18 cellular contexts compared by ENCODE assay signal in the genomic region with DNA sequence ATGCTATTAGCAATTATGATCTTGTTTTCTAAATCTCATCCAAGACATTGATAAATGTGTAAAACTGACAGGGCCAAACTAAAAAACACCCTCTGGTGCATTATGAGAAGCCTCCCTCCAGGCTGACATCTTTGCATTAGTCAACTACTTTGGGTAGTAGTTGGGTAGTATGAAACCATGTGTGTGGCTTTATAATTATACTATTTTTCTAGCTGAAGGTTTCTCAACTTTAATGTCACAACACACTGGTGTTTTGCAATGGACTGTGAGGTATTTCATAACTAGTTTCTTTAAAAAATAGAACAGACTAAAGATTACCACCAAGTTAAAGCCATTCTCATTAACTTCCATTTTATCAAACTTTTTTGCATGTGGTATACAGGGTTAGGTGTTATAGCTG.
A peak's percentile ranks its signal among the peaks of the same experiment; 100 is the strongest.
DNase-seq lines count a peak whose midpoint lies in the region; ATAC-seq and TF ChIP-seq lines count a peak whose summit lies in the region.
"Had no signal": no experiment of that assay in that cellular context is flagged by ENCODE, and none has a peak within 500 bp of the region (broad histone marks: within the 10 kb centered on the region; RNA-seq: fewer than 3 reads in every experiment).

No MANE protein-coding gene starts in this region.

- no peak for TF ChIP-seq EP300 in gastroesophageal sphincter (IDR thresholded peaks at IDR 0.05)

- POLR2A ChIA-PET in MCF 10A (lab: Yijun Ruan, JAX): interaction anchor here (0.5 to 1.2 kb wide), 5 partner anchors 9 to 243 kb away, joined by 3 to 5 read pairs (median 4); no protein-coding TSS in a partner anchor

- no peaks in the 10 kb centered on the region for H3K27me3 ChIP-seq in breast epithelium
- H3K27me3 ChIP-seq in gastroesophageal sphincter: no peaks in the 10 kb centered on the region
- H3K27me3 ChIP-seq: ovary had no signal

- H3K9me3 Mint-ChIP-seq in MCF 10A (ENCODE audit: unreplicated experiment): no peaks in the 10 kb centered on the region
- no peaks in the 10 kb centered on the region for H3K9me3 Mint-ChIP-seq in activated T-cell treated with anti-CD3 and anti-CD28 coated beads, Interleukin-2, amount 50 U/mL, for 72 hours
- H3K9me3 Mint-ChIP-seq: activated B cell treated with CpG ODN at 0.5 μM for 24 hours, HFFc6 had no signal

- H3K27me3 Mint-ChIP-seq in MCF 10A (ENCODE audit: insufficient read depth, unreplicated experiment): no peaks in the 10 kb centered on the region
- no peaks in the 10 kb centered on the region for H3K27me3 Mint-ChIP-seq in activated T-cell treated with anti-CD3 and anti-CD28 coated beads, Interleukin-2, amount 50 U/mL, for 72 hours (ENCODE audit: low read depth)

- no TSS peak for BruUV-seq in MCF 10A (replicated peaks; lab: Mats Ljungman, UMichigan)

- TF ChIP-seq POLR2A in breast epithelium (IDR thresholded peaks at IDR 0.05): no peak
- no peak for TF ChIP-seq POLR2A in gastroesophageal sphincter (IDR thresholded peaks at IDR 0.05)

- no peak overlapping the region for H3K4me3 ChIP-seq in breast epithelium
- no peak overlapping the region for H3K4me3 ChIP-seq in gastroesophageal sphincter
- H3K4me3 ChIP-seq: K562, mucosa of descending colon, ovary had no signal

- no peaks in the 10 kb centered on the region for H3K36me3 Mint-ChIP-seq in MCF 10A (ENCODE audit: insufficient read depth, unreplicated experiment)
- no peaks in the 10 kb centered on the region for H3K36me3 Mint-ChIP-seq in activated T-cell treated with anti-CD3 and anti-CD28 coated beads, Interleukin-2, amount 50 U/mL, for 72 hours (ENCODE audit: insufficient read depth in 2 of 2)

- no peak overlapping the region for H3K27ac Mint-ChIP-seq in MCF 10A (ENCODE audit: low read depth, unreplicated experiment)
- H3K27ac Mint-ChIP-seq in activated T-cell treated with anti-CD3 and anti-CD28 coated beads, Interleukin-2, amount 50 U/mL, for 72 hours: no peak overlapping the region
- H3K27ac Mint-ChIP-seq: activated B cell treated with CpG ODN at 0.5 μM for 24 hours; activated naive CD4-positive, alpha-beta T cell treated with anti-CD3 and anti-CD28 coated beads for 36 hours; HFFc6 had no signal

- intact Hi-C loops in MCF 10A (cut with micrococcal nuclease): no loop called here
- intact Hi-C loops in breast epithelium (cut with DNase I; ENCODE audit: low total_unique reads): no loop called here

- TF ChIP-seq CTCF in MCF 10A (IDR thresholded peaks at IDR 0.05; ENCODE audit: unreplicated experiment) (no peak), breast epithelium (IDR thresholded peaks at IDR 0.05) (no peak), gastroesophageal sphincter (IDR thresholded peaks at IDR 0.05) (no peak)

- no peak overlapping the region for H3K4me3 Mint-ChIP-seq in MCF 10A (ENCODE audit: unreplicated experiment)
- no peak overlapping the region for H3K4me3 Mint-ChIP-seq in activated T-cell treated with anti-CD3 and anti-CD28 coated beads, Interleukin-2, amount 50 U/mL, for 72 hours
- H3K4me3 Mint-ChIP-seq: activated B cell treated with CpG ODN at 0.5 μM for 24 hours; activated naive CD4-positive, alpha-beta T cell treated with anti-CD3 and anti-CD28 coated beads for 36 hours; HFFc6 had no signal

- DNase-seq in MCF 10A (ENCODE audit: unreplicated experiment): peak; percentile 78
- no peak for DNase-seq in breast epithelium (ENCODE audit: low spot score in 2 of 2)
- DNase-seq in SIG-M5 (lab: John Stamatoyannopoulos, UW): peak; percentile 60
- peak; percentile 62 for DNase-seq in stromal cell of bone marrow (ENCODE audit: low read depth)
- DNase-seq in activated T-cell treated with anti-CD3 and anti-CD28 coated beads, Interleukin-2, amount 50 U/mL, for 72 hours: no peak
- no peak for DNase-seq in NCI-H2029 treated with DMSO at 0.1 percent for 48 hours (lab: John Stamatoyannopoulos, UW)
- no peak for DNase-seq in A172 (ENCODE audit: low spot score)
- DNase-seq: activated B cell treated with CpG ODN at 0.5 μM for 24 hours; activated naive CD4-positive, alpha-beta T cell treated with anti-CD3 and anti-CD28 coated beads for 36 hours; effector memory CD4-positive, alpha-beta T cell; glutamatergic neuron; HFFc6; mucosa of descending colon; NCI-H1436 treated with DMSO at 0.1 percent for 48 hours; ovary had no signal

- H3K4me1 ChIP-seq in breast epithelium (no peaks in the 10 kb centered on the region), gastroesophageal sphincter (no peaks in the 10 kb centered on the region)

- H3K9me3 ChIP-seq in breast epithelium (no peaks in the 10 kb centered on the region), gastroesophageal sphincter (no peaks in the 10 kb centered on the region)
- H3K9me3 ChIP-seq: mucosa of descending colon, ovary had no signal

- CTCF ChIA-PET in MCF 10A (lab: Yijun Ruan, JAX): no interaction called here

- H3K4me1 Mint-ChIP-seq in MCF 10A (ENCODE audit: insufficient read depth, unreplicated experiment): peaks cover 16% of the 10 kb centered on the region
- peaks cover 9% of the 10 kb centered on the region for H3K4me1 Mint-ChIP-seq in activated T-cell treated with anti-CD3 and anti-CD28 coated beads, Interleukin-2, amount 50 U/mL, for 72 hours (ENCODE audit: low read depth)
- H3K4me1 Mint-ChIP-seq: activated B cell treated with CpG ODN at 0.5 μM for 24 hours had no signal

- ATAC-seq in gastroesophageal sphincter: peak; percentile 82
- ATAC-seq in activated T-cell treated with anti-CD3 and anti-CD28 coated beads, Interleukin-2, amount 50 U/mL, for 72 hours (replicated peaks in 1 of 2): no peak
- ATAC-seq: K562, mucosa of descending colon had no signal

- no peak overlapping the region for H3K27ac ChIP-seq in breast epithelium
- no peak overlapping the region for H3K27ac ChIP-seq in gastroesophageal sphincter
- H3K27ac ChIP-seq: 22Rv1, ovary had no signal

- H3K36me3 ChIP-seq in breast epithelium: no peaks in the 10 kb centered on the region
- no peaks in the 10 kb centered on the region for H3K36me3 ChIP-seq in gastroesophageal sphincter
- H3K36me3 ChIP-seq: ovary had no signal

Comparison
In these comparisons a context has a peak if more than half of its experiments do, and no peak if none do; other contexts are left out.
1. DNase-seq: peak in MCF 10A (single experiment), SIG-M5 (single experiment) and stromal cell of bone marrow (single experiment); none in breast epithelium (0 of 2), activated T-cell treated with anti-CD3 and anti-CD28 coated beads, Interleukin-2, amount 50 U/mL, for 72 hours (0 of 2), NCI-H2029 treated with DMSO at 0.1 percent for 48 hours (single experiment) and A172 (single experiment).